Comparison of ENCODE assay signal across 8 cellular contexts in the genomic region with DNA sequence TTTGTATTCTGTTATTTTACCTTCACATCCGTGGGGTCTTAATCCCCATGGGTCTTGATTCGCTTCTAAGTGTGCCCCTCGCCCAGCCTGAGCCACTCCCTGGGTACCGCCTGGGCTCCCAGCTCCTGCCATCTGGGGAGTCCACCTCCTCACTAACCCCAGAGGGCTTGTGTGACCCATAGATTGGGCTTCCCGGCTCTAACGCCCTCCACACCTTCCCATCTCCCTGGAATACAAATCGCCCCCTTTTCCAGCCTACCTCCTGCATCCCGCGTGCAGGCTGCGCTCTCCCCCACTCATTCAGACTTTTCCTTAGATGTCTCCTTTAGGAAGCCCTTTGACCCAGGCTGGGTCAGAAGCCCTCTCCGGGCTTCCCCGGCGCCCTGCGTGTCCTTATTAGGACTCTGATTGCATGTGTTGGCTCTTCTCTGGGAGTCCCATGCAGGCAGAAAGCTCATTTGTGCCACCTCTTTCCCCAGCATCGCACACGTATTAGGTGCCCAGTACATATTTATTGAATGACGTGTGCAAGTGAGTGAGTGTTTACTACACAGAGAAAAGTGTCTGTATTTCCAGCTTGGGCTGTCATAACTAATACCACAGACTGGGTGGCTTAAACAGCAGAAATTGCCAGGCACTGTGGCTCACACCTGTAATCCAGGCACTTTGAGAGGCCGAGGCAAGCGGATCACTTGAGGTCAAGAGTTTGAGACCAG. TPM values are rescaled to one million over a fixed set of nuclear protein-coding genes. Genes with fewer than 3 reads are reported as not detected.
DNase-seq lines count a peak whose midpoint lies in the region; ATAC-seq and TF ChIP-seq lines count a peak whose summit lies in the region.

No MANE protein-coding gene starts in this region.

- no peak for ATAC-seq in CD4-positive, alpha-beta T cell (ENCODE audit: poor library complexity)
- no peak for ATAC-seq in naive thymus-derived CD4-positive, alpha-beta T cell
- ATAC-seq in GM21515 (IDR thresholded peaks at IDR 0.05; ENCODE audit: unreplicated experiment) (no peak), GM19395 (IDR thresholded peaks at IDR 0.05; ENCODE audit: unreplicated experiment) (no peak)

- CTCF ChIA-PET in CD4-positive, alpha-beta T cell (lab: Charles Lee), result interaction anchor here (0.8 to 6.7 kb wide), 19 partner anchors 13 to 437 kb away, joined by 3 to 226 read pairs (median 7); a partner anchor contains a TSS
- CTCF ChIA-PET in naive thymus-derived CD4-positive, alpha-beta T cell (lab: Charles Lee), result interaction anchor here (0.6 to 11.2 kb wide), 10 partner anchors 13 to 166 kb away, joined by 3 to 224 read pairs (median 6); a partner anchor contains a TSS

- H3K27ac Mint-ChIP-seq in CD4-positive, alpha-beta T cell, result peak overlapping the region; percentile 96
- H3K27ac Mint-ChIP-seq in naive thymus-derived CD4-positive, alpha-beta T cell, result peak overlapping the region in 8 of 9 donors; percentile 91 to 97 (median 95)

- H3K9ac ChIP-seq in colonic mucosa (ENCODE audit: low read depth in 2 of 2, low read length in 2 of 2), result peak overlapping the region; percentile 80 to 92

- no peak for TF ChIP-seq CTCF in CD4-positive, alpha-beta T cell (IDR thresholded peaks at IDR 0.05)
- no peak for TF ChIP-seq CTCF in colonic mucosa (IDR thresholded peaks at IDR 0.05)

- H3K27me3 ChIP-seq in CD4-positive, alpha-beta T cell (ENCODE audit: control insufficient read depth, insufficient read depth, low read length), result no peaks in the 10 kb centered on the region
- H3K27me3 ChIP-seq in colonic mucosa, result no peaks in the 10 kb centered on the region
- H3K27me3 ChIP-seq in naive thymus-derived CD4-positive, alpha-beta T cell (ENCODE audit: control insufficient read depth in 2 of 2, insufficient read depth in 2 of 2, low read length in 2 of 2), result no peaks in the 10 kb centered on the region

- H3K9me3 ChIP-seq in CD4-positive, alpha-beta T cell (ENCODE audit: control insufficient read depth, low read length), result no peaks in the 10 kb centered on the region
- no peaks in the 10 kb centered on the region for H3K9me3 ChIP-seq in colonic mucosa
- no peaks in the 10 kb centered on the region for H3K9me3 ChIP-seq in naive thymus-derived CD4-positive, alpha-beta T cell (ENCODE audit: control insufficient read depth in 2 of 3, low read length in 3 of 3)

- H3K27me3 Mint-ChIP-seq in CD4-positive, alpha-beta T cell, result no peaks in the 10 kb centered on the region
- H3K27me3 Mint-ChIP-seq in naive thymus-derived CD4-positive, alpha-beta T cell, result peaks cover 0 to 2% (median 0%) of the 10 kb centered on the region in 5 donors

- peak overlapping the region; percentile 94 for H3K4me3 Mint-ChIP-seq in CD4-positive, alpha-beta T cell
- H3K4me3 Mint-ChIP-seq in naive thymus-derived CD4-positive, alpha-beta T cell, result peak overlapping the region; percentile 85 to 97 (median 93)

- POLR2A ChIA-PET in CD4-positive, alpha-beta T cell (lab: Charles Lee), result interaction anchor here (0.9 to 5.3 kb wide), 22 partner anchors 10 to 347 kb away, joined by 3 to 275 read pairs (median 4); a partner anchor contains a TSS
- POLR2A ChIA-PET in naive thymus-derived CD4-positive, alpha-beta T cell (lab: Charles Lee), result interaction anchor here (0.8 to 4.7 kb wide), 13 partner anchors 15 to 90 kb away, joined by 3 to 117 read pairs (median 4); a partner anchor contains a TSS

- peaks cover 9% of the 10 kb centered on the region for H3K4me1 ChIP-seq in colonic mucosa
- H3K4me1 ChIP-seq in naive thymus-derived CD4-positive, alpha-beta T cell (ENCODE audit: control insufficient read depth in 2 of 2, insufficient read depth in 2 of 2, low read length in 2 of 2), result peaks cover 10 to 11% of the 10 kb centered on the region in 2 donors

- peak overlapping the region; percentile 87 for H3K4me3 ChIP-seq in colonic mucosa
- H3K4me3 ChIP-seq in naive thymus-derived CD4-positive, alpha-beta T cell (ENCODE audit: low read length), result peak overlapping the region; percentile 69

- H3K4me1 Mint-ChIP-seq in CD4-positive, alpha-beta T cell (ENCODE audit: low read depth), result peaks cover 19% of the 10 kb centered on the region
- peaks cover 6 to 24% (median 15%) of the 10 kb centered on the region in 7 donors for H3K4me1 Mint-ChIP-seq in naive thymus-derived CD4-positive, alpha-beta T cell

- H3K36me3 Mint-ChIP-seq in CD4-positive, alpha-beta T cell (ENCODE audit: low read depth), result peaks cover 11% of the 10 kb centered on the region
- peaks cover 0 to 3% (median 0%) of the 10 kb centered on the region in 5 donors for H3K36me3 Mint-ChIP-seq in naive thymus-derived CD4-positive, alpha-beta T cell

- intact Hi-C loops in CD4-positive, alpha-beta T cell (cut with DNase I, micrococcal nuclease), result loop anchor here (2.0 to 5.0 kb wide), 3 partner anchors 63 to 229 kb away; a partner anchor contains a TSS
- intact Hi-C loops in colonic mucosa (cut with DNase I), result loop anchor here (2.0 kb wide), 1 partner anchor 71 kb away; no protein-coding TSS in a partner anchor
- intact Hi-C loops in naive thymus-derived CD4-positive, alpha-beta T cell (cut with micrococcal nuclease), result loop anchor here (1.0 to 10.0 kb wide), 9 partner anchors 14 to 589 kb away; a partner anchor contains a TSS

- peak overlapping the region; percentile 81 for H3K27ac ChIP-seq in CD4-positive, alpha-beta T cell (ENCODE audit: low read depth, low read length)
- H3K27ac ChIP-seq in colonic mucosa, result no peak overlapping the region
- peak overlapping the region; percentile 86 for H3K27ac ChIP-seq in naive thymus-derived CD4-positive, alpha-beta T cell (ENCODE audit: low read depth, low read length)

- no peaks in the 10 kb centered on the region for H3K9me3 Mint-ChIP-seq in CD4-positive, alpha-beta T cell
- H3K9me3 Mint-ChIP-seq in naive thymus-derived CD4-positive, alpha-beta T cell, result peaks cover 0 to 2% (median 0%) of the 10 kb centered on the region in 11 donors

- no peak for DNase-seq in CD4-positive, alpha-beta T cell
- peak; percentile 34 for DNase-seq in LoVo (ENCODE audit: low spot score)
- no peak for DNase-seq in colonic mucosa
- no peak for DNase-seq in naive thymus-derived CD4-positive, alpha-beta T cell
- DNase-seq in NCI-H2081 (lab: John Stamatoyannopoulos, UW), result no peak
- no peak for DNase-seq in stimulated activated naive CD4-positive, alpha-beta T cell treated with Interleukin-2 at 50 U/mL for 16 hours (lab: John Stamatoyannopoulos, UW)

- H3K36me3 ChIP-seq in colonic mucosa, result no peaks in the 10 kb centered on the region
- H3K36me3 ChIP-seq in naive thymus-derived CD4-positive, alpha-beta T cell (ENCODE audit: control insufficient read depth in 2 of 3, insufficient read depth in 3 of 3, low read length in 3 of 3), result peaks cover 0 to 5% (median 2%) of the 10 kb centered on the region in 3 experiments

RNA-seq across cellular contexts. Expression of a gene that starts 0.8 kb away (rescaled TPM):
- total RNA-seq in CD4-positive, alpha-beta T cell, result 10 to 100 TPM; 26.9 to 28.1 TPM
- 100 to 1,000 TPM in 1 of 2 donors, 10 to 100 TPM in 1; 45.2 to 122 TPM for total RNA-seq in colonic mucosa
- 10 to 100 TPM; 28.7 to 60.5 (median 32.6) TPM for total RNA-seq in naive thymus-derived CD4-positive, alpha-beta T cell
- polyA plus RNA-seq in naive thymus-derived CD4-positive, alpha-beta T cell, result 10 to 100 TPM; 31.1 to 63.8 TPM

RNA-seq across cellular contexts. Expression of a gene that starts 33.3 kb away (rescaled TPM):
- total RNA-seq in CD4-positive, alpha-beta T cell, result not detected
- not detected for total RNA-seq in colonic mucosa
- total RNA-seq in naive thymus-derived CD4-positive, alpha-beta T cell, result under 1 TPM in 1 of 5 experiments, not detected in 4; 0.05 TPM
- not detected for polyA plus RNA-seq in naive thymus-derived CD4-positive, alpha-beta T cell
